ENCODE assay signal across 21 cellular contexts in the genomic region with DNA sequence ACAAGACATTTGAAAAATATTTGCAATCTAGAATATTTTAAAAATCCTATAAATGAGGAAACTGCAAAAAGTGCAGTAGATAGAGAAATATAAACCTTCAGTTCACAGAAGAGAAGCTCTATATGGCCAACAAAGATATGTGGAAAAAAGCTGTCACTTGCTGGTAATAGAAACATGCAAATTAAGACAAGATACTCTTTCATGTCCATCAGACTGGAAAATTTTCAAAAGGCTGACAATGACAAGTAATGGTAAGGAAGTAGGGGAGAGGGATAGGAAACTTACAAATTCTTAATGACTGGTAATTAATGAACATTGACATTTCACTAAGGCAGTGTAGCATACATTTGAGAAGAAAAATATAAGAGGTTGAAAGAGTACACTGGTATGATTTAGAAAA.
DNase-seq lines count a peak whose midpoint lies in the region; ATAC-seq, FAIRE-seq and TF ChIP-seq lines count a peak whose summit lies in the region.
"Had no signal": no experiment of that assay in that cellular context is flagged by ENCODE, and none has a peak within 500 bp of the region (broad histone marks: within the 10 kb centered on the region; RNA-seq: fewer than 3 reads in every experiment).

No MANE protein-coding gene starts in this region.

- H4K20me1 ChIP-seq in OCI-LY3 (ENCODE audit: insufficient read depth, low read length) (no peaks in the 10 kb centered on the region), GM12878 (ENCODE audit: control insufficient read depth, insufficient read depth) (no peaks in the 10 kb centered on the region)

- peak; percentile 87 for FAIRE-seq in GM12891 (lab: Jason Lieb, UNC)
- no peak for FAIRE-seq in GM12878 (lab: Jason Lieb, UNC)

- CTCF ChIA-PET in GM12878 (lab: Yijun Ruan, JAX): interaction anchor here (1.2 kb wide), 1 partner anchor 37 kb away, joined by 5 read pairs; no protein-coding TSS in a partner anchor

- H3K27me3 ChIP-seq in OCI-LY3 (ENCODE audit: low read depth, low read length) (no peaks in the 10 kb centered on the region), GM12878 (replicated peaks in 1 of 2; ENCODE audit: control insufficient read depth in 2 of 2, insufficient read depth in 2 of 2, low read length in 1 of 2) (no peaks in the 10 kb centered on the region)
- H3K27me3 ChIP-seq: gastrocnemius medialis, MG63 had no signal

- RAD21 ChIA-PET in GM12878 (lab: Charles Lee; ENCODE audit: unreplicated experiment): interaction anchor here (0.8 to 1.0 kb wide), 3 partner anchors 28 to 111 kb away, joined by 3 read pairs; no protein-coding TSS in a partner anchor

- SMC1A ChIA-PET in GM12878 (lab: Charles Lee; ENCODE audit: uncharacterized antibody, unreplicated experiment): interaction anchor here (0.8 to 3.9 kb wide), 3 partner anchors 30 to 53 kb away, joined by 3 to 30 read pairs (median 5); no protein-coding TSS in a partner anchor

- H3K79me2 ChIP-seq in OCI-LY3 (ENCODE audit: low read length) (peaks cover 18% of the 10 kb centered on the region), GM12878 (ENCODE audit: control insufficient read depth, insufficient read depth, low read length) (peaks cover 50% of the 10 kb centered on the region)

- H3K36me3 ChIP-seq in OCI-LY3 (replicated peaks; ENCODE audit: low read depth, low read length): peaks cover 20% of the 10 kb centered on the region
- H3K36me3 ChIP-seq in GM12878 (ENCODE audit: control insufficient read depth in 2 of 2, insufficient read depth in 2 of 2, low read length in 1 of 2): no peaks in the 10 kb centered on the region
- H3K36me3 ChIP-seq: gastrocnemius medialis, MG63 had no signal

- no peaks in the 10 kb centered on the region for H3K27me3 Mint-ChIP-seq in T-helper 2 cell treated with Interferon-gamma antibody and Interleukin-4, amounts not matched to agents 5 μg/mL and 100 μg/mL, for 36 hours (ENCODE audit: low read depth)

- no peak for ATAC-seq in GM12878
- ATAC-seq: gastrocnemius medialis, GM23338 had no signal

- intact Hi-C loops in GM12878 (cut with micrococcal nuclease; ENCODE audit: unreplicated experiment): no loop called here

- H3K9ac ChIP-seq in OCI-LY3 (ENCODE audit: low read length): no peak overlapping the region; the same call in 1 of the 2 replicates
- H3K9ac ChIP-seq in GM12878 (ENCODE audit: control insufficient read depth, insufficient read depth, low read length): no peak overlapping the region

- H3K27ac ChIP-seq in OCI-LY3 (ENCODE audit: low read length) (peak overlapping the region; percentile 99), GM12878 (ENCODE audit: control insufficient read depth, insufficient read depth) (peak overlapping the region; percentile 98)
- H3K27ac ChIP-seq: gastrocnemius medialis had no signal

- no peak for TF ChIP-seq RAD21 in GM12878 (IDR thresholded peaks at IDR 0.05; ENCODE audit: insufficient read depth, low read depth, low read length)

- in situ Hi-C loops in GM12878 (cut with MboI): no loop called here

- DNase-seq in T-helper 2 cell treated with Interferon-gamma antibody and Interleukin-4, amounts not matched to agents 5 μg/mL and 100 μg/mL, for 36 hours (ENCODE audit: low spot score): no peak
- no peak for DNase-seq in T-helper 2 cell
- DNase-seq in GM12891 (ENCODE audit: insufficient read length, low spot score): no peak
- DNase-seq in GM12878 (ENCODE audit: low read depth, low spot score): no peak
- no peak for DNase-seq in NK-92 treated with Interleukin-12 subunit alpha and Interleukin-12 subunit beta, amount 100 ng/mL, for 24 hours (lab: John Stamatoyannopoulos, UW)
- DNase-seq in foreskin fibroblast: no peak
- DNase-seq in DMS153 (lab: John Stamatoyannopoulos, UW): no peak
- DNase-seq: 8988T; activated naive CD4-positive, alpha-beta T cell treated with anti-CD3 and anti-CD28 coated beads, Interleukin-2, amount 50 U/mL, for 16 hours; AML-193; effector CD8-positive, alpha-beta T cell; gastrocnemius medialis; islet precursor cell; MG63; NCI-H774; nucleus accumbens; SIG-M5; stimulated activated CD4-positive, alpha-beta T cell treated with anti-CD3 and anti-CD28 coated beads, Interleukin-4, amount 100 ng/mL, for 1 hour had no signal

- no peak overlapping the region for H3K4me3 Mint-ChIP-seq in T-helper 2 cell treated with Interferon-gamma antibody and Interleukin-4, amounts not matched to agents 5 μg/mL and 100 μg/mL, for 36 hours
- H3K4me3 Mint-ChIP-seq: GM23338 had no signal

- H3K4me1 ChIP-seq in OCI-LY3 (ENCODE audit: low read length) (peaks cover 90% of the 10 kb centered on the region), GM12878 (ENCODE audit: control insufficient read depth, insufficient read depth, low read length) (peaks cover 67% of the 10 kb centered on the region)
- H3K4me1 ChIP-seq: gastrocnemius medialis had no signal

- H2AFZ ChIP-seq in OCI-LY3 (ENCODE audit: low read depth, low read length) (no peak overlapping the region), GM12878 (ENCODE audit: control insufficient read depth, low read depth, low read length) (no peak overlapping the region)
- H2AFZ ChIP-seq: GM23338 had no signal

- H3K9me3 ChIP-seq in OCI-LY3 (ENCODE audit: insufficient read depth, low read length): no peaks in the 10 kb centered on the region
- H3K9me3 ChIP-seq in GM12878 (replicated peaks; ENCODE audit: control insufficient read depth, insufficient read depth, low read length): peaks cover 7% of the 10 kb centered on the region; the same call in 2 of the 3 replicates
- H3K9me3 ChIP-seq: gastrocnemius medialis, MG63 had no signal

- no peak for TF ChIP-seq CTCF in OCI-LY3 (IDR thresholded peaks at IDR 0.05; ENCODE audit: low read depth, low read length)
- no peak for TF ChIP-seq CTCF in GM12878 (IDR thresholded peaks at IDR 0.05 in 2 of 3, conservative IDR thresholded peaks at IDR 0.05 in 1 of 3; ENCODE audit: control insufficient read depth in 2 of 3, extremely low read depth in 1 of 3, insufficient read depth in 1 of 3, low read depth in 3 of 3, low read length in 3 of 3)
- TF ChIP-seq CTCF in foreskin fibroblast (IDR thresholded peaks at IDR 0.05; ENCODE audit: low read depth, low read length): no peak

- H3K4me1 Mint-ChIP-seq in T-helper 2 cell treated with Interferon-gamma antibody and Interleukin-4, amounts not matched to agents 5 μg/mL and 100 μg/mL, for 36 hours (ENCODE audit: low read depth): peaks cover 55% of the 10 kb centered on the region
- H3K4me1 Mint-ChIP-seq: GM23338 had no signal

- no peak for TF ChIP-seq EP300 in GM12878 (IDR thresholded peaks at IDR 0.05; ENCODE audit: borderline replicate concordance in 1 of 2, control insufficient read depth in 1 of 2, low read depth in 2 of 2, low read length in 2 of 2)

- H3K4me3 ChIP-seq in OCI-LY3 (ENCODE audit: low read length) (no peak overlapping the region), GM12878 (no peak overlapping the region), foreskin fibroblast (ENCODE audit: low read depth in 1 of 2, low read length in 2 of 2) (no peak overlapping the region)
- H3K4me3 ChIP-seq: gastrocnemius medialis, GM23338, MG63, smooth muscle cell had no signal

- H3K27ac Mint-ChIP-seq in T-helper 2 cell treated with Interferon-gamma antibody and Interleukin-4, amounts not matched to agents 5 μg/mL and 100 μg/mL, for 36 hours: peak overlapping the region; percentile 35
- H3K27ac Mint-ChIP-seq: GM23338 had no signal

- BruUV-seq in GM12878 (replicated peaks; lab: Mats Ljungman, UMichigan): no TSS peak

- TF ChIP-seq POLR2A in GM12891 (IDR thresholded peaks at IDR 0.05; ENCODE audit: low read depth, low read length) (no peak), GM12878 (IDR thresholded peaks at IDR 0.05; ENCODE audit: low read depth, low read length) (no peak)

- H3K4me2 ChIP-seq in OCI-LY3 (ENCODE audit: low read length) (peak overlapping the region; percentile 52; the same call in 1 of the 2 replicates), GM12878 (ENCODE audit: control insufficient read depth, insufficient read depth) (no peak overlapping the region; the same call in 1 of the 2 replicates)
- H3K4me2 ChIP-seq: GM23338, smooth muscle cell had no signal

- POLR2A ChIA-PET in GM12878 (lab: Charles Lee): interaction anchor here (1.4 to 4.6 kb wide), 2 partner anchors 34 to 114 kb away, joined by 4 to 51 read pairs; no protein-coding TSS in a partner anchor

- H3K36me3 Mint-ChIP-seq in T-helper 2 cell treated with Interferon-gamma antibody and Interleukin-4, amounts not matched to agents 5 μg/mL and 100 μg/mL, for 36 hours (ENCODE audit: low read depth): peaks cover 3% of the 10 kb centered on the region

- H3K9me3 Mint-ChIP-seq in T-helper 2 cell treated with Interferon-gamma antibody and Interleukin-4, amounts not matched to agents 5 μg/mL and 100 μg/mL, for 36 hours: no peaks in the 10 kb centered on the region
- H3K9me3 Mint-ChIP-seq: GM23338 had no signal

TF ChIP-seq in GM12891, 5 proteins besides CTCF, POLR2A, EP300 and RAD21:
- TF ChIP-seq POU2F2 (IDR thresholded peaks at IDR 0.05; ENCODE audit: low read depth, low read length) (peak; percentile 33; the same call in 1 of the 2 replicates), POLR2AphosphoS5 (IDR thresholded peaks at IDR 0.05; ENCODE audit: low read depth, low read length) (no peak)

TF ChIP-seq in GM12878, 131 proteins besides CTCF, POLR2A, EP300 and RAD21 (continues in another document):
- TF ChIP-seq IKZF2 (IDR thresholded peaks at IDR 0.05) (no peak), YY1 (IDR thresholded peaks at IDR 0.05; ENCODE audit: low read depth, low read length) (no peak), CBX5 (IDR thresholded peaks at IDR 0.05; ENCODE audit: low read depth) (peak; percentile 89; the same call in 1 of the 2 replicates), RAD51 (IDR thresholded peaks at IDR 0.05) (0 out of 2 replicates have a peak, but pooled peaks have one; percentile 20), ZNF384 (IDR thresholded peaks at IDR 0.05; ENCODE audit: borderline replicate concordance, low read depth, low read length) (no peak), BMI1 (IDR thresholded peaks at IDR 0.05; ENCODE audit: borderline replicate concordance) (no peak)
- TF ChIP-seq, protein P1, sequence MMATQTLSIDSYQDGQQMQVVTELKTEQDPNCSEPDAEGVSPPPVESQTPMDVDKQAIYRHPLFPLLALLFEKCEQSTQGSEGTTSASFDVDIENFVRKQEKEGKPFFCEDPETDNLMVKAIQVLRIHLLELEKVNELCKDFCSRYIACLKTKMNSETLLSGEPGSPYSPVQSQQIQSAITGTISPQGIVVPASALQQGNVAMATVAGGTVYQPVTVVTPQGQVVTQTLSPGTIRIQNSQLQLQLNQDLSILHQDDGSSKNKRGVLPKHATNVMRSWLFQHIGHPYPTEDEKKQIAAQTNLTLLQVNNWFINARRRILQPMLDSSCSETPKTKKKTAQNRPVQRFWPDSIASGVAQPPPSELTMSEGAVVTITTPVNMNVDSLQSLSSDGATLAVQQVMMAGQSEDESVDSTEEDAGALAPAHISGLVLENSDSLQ (IDR thresholded peaks at IDR 0.05): peak; percentile 63
